ENCODE assay signal across 8 cellular contexts in genomic region chr14:24270537-24271133, GRCh38. TPM values are rescaled to one million over a fixed set of nuclear protein-coding genes. Genes with fewer than 3 reads are reported as not detected.
DNase-seq lines count a peak whose midpoint lies in the region; TF ChIP-seq lines count a peak whose summit lies in the region.

No MANE protein-coding gene starts in this region.

- no peak for TF ChIP-seq CTCF in fibroblast of villous mesenchyme (IDR thresholded peaks at IDR 0.05; ENCODE audit: insufficient read depth, low read depth, low read length)

- intact Hi-C loops in posterior vena cava (cut with DNase I) = no loop called here

- H3K9ac ChIP-seq in SK-N-MC (ENCODE audit: insufficient read length) = peak overlapping the region; percentile 98

- DNase-seq in NCI-H524 (lab: John Stamatoyannopoulos, UW) (peak; percentile 57 to 63), NCI-H524 treated with DMSO at 0.1 percent for 48 hours (lab: John Stamatoyannopoulos, UW) (no peak), SK-N-MC (ENCODE audit: low read depth, low spot score) (no peak), fibroblast of villous mesenchyme (ENCODE audit: low read depth) (no peak), skeletal muscle cell (ENCODE audit: low read depth) (no peak), AG08396 (ENCODE audit: low spot score) (no peak), posterior vena cava (ENCODE audit: low spot score) (no peak)
- DNase-seq in stimulated activated CD4-positive, alpha-beta T cell treated with anti-CD3 and anti-CD28 coated beads, Interleukin-4, amount 100 ng/mL, for 1 hour = no peak

- H3K9me3 ChIP-seq in SK-N-MC (ENCODE audit: low read depth, low read length) = no peaks in the 10 kb centered on the region

- H3K36me3 ChIP-seq in SK-N-MC (ENCODE audit: insufficient read depth, low read length) = no peaks in the 10 kb centered on the region

- H3K4me3 ChIP-seq in SK-N-MC = peak overlapping the region; percentile 91
- peak overlapping the region; percentile 95 for H3K4me3 ChIP-seq in fibroblast of villous mesenchyme (ENCODE audit: low read depth, low read length)
- H3K4me3 ChIP-seq in skeletal muscle cell (ENCODE audit: low read depth, low read length) = peak overlapping the region; percentile 93

- H3K27ac ChIP-seq in SK-N-MC = peak overlapping the region; percentile 94

RNA-seq across cellular contexts. Expression of gene RABGGTA, which starts 0.8 kb away (rescaled TPM):
- 25.8 and 28.1 TPM in 2 replicates for total RNA-seq in fibroblast of villous mesenchyme
- 10 to 100 TPM; 14.5 to 17.3 TPM for total RNA-seq in posterior vena cava

RNA-seq across cellular contexts. Expression of gene TGM1, which starts 7.7 kb away (rescaled TPM):
- total RNA-seq in fibroblast of villous mesenchyme = 0.64 and 2.2 TPM in 2 replicates
- total RNA-seq in posterior vena cava = 1 to 10 TPM in 1 of 2 donors, under 1 TPM in 1; 0.14 to 1.7 TPM

RNA-seq across cellular contexts. Expression of gene TINF2, which starts 28.2 kb away (rescaled TPM):
- total RNA-seq in fibroblast of villous mesenchyme (43.2 and 60.9 TPM in 2 replicates), posterior vena cava (10 to 100 TPM; 77.8 to 85.1 TPM)

RNA-seq across cellular contexts. Expression of gene DHRS1, which starts 28.9 kb away (rescaled TPM):
- total RNA-seq in fibroblast of villous mesenchyme = 8.7 and 13.8 TPM in 2 replicates
- 10 to 100 TPM; 14.0 to 17.9 TPM for total RNA-seq in posterior vena cava

RNA-seq across cellular contexts. Expression of gene NOP9, which starts 29.0 kb away (rescaled TPM):
- total RNA-seq in fibroblast of villous mesenchyme (24.5 and 29.4 TPM in 2 replicates), posterior vena cava (10 to 100 TPM; 19.2 to 20.9 TPM)

Comparison
In these comparisons a context has a peak if more than half of its experiments do, and no peak if none do; other contexts are left out.
1. DNase-seq: peak in NCI-H524 (2 of 2); none in NCI-H524 treated with DMSO at 0.1 percent for 48 hours (single experiment), SK-N-MC (single experiment), fibroblast of villous mesenchyme (single experiment), skeletal muscle cell (single experiment), AG08396 (single experiment), posterior vena cava (single experiment) and stimulated activated CD4-positive, alpha-beta T cell treated with anti-CD3 and anti-CD28 coated beads, Interleukin-4, amount 100 ng/mL, for 1 hour (single experiment).
2. Peak in every context shown above with its lines, with median percentiles within 50 percentile points of each other: H3K4me3 ChIP-seq.